In genomic region chr9:37197158-37198033, GRCh38 we compare ENCODE assay signal across 8 cellular contexts.
DNase-seq lines count a peak whose midpoint lies in the region; ATAC-seq and TF ChIP-seq lines count a peak whose summit lies in the region.

No MANE protein-coding gene starts in this region.

- H3K9me3 Mint-ChIP-seq in activated naive CD8-positive, alpha-beta T cell (ENCODE audit: low read depth), result no peaks in the 10 kb centered on the region

- H3K79me2 ChIP-seq in MM.1S (ENCODE audit: low read length), result peaks cover 12% of the 10 kb centered on the region; the same call in 1 of the 2 replicates

- H3K36me3 Mint-ChIP-seq in activated naive CD8-positive, alpha-beta T cell, result peaks cover 29% of the 10 kb centered on the region

- peak; percentile 58 for ATAC-seq in GM21360 (IDR thresholded peaks at IDR 0.05; ENCODE audit: unreplicated experiment)

- H3K4me2 ChIP-seq in MM.1S (ENCODE audit: low read depth, low read length), result peak overlapping the region; percentile 74

- H3F3A ChIP-seq in MM.1S (ENCODE audit: insufficient read depth, low read length), result peaks cover 27% of the 10 kb centered on the region

- peak overlapping the region; percentile 60 for H3K4me3 Mint-ChIP-seq in activated naive CD8-positive, alpha-beta T cell

- no peaks in the 10 kb centered on the region for H3K9me2 ChIP-seq in MM.1S (replicated peaks; ENCODE audit: insufficient read depth, low read length)

- no peak for TF ChIP-seq CTCF in MM.1S (IDR thresholded peaks at IDR 0.05; ENCODE audit: low read length)
- no peak for TF ChIP-seq CTCF in tibial artery (IDR thresholded peaks at IDR 0.05)

- H3K4me1 ChIP-seq in MM.1S (ENCODE audit: low read length) (peaks cover 33% of the 10 kb centered on the region), tibial artery (peaks cover 0 to 18% (median 2%) of the 10 kb centered on the region in 4 donors)

- H4K20me1 ChIP-seq in MM.1S (ENCODE audit: insufficient read depth, low read length), result no peaks in the 10 kb centered on the region

- H3K4me3 ChIP-seq in MM.1S (ENCODE audit: low read length) (peak overlapping the region; percentile 16), tibial artery (no peak overlapping the region)

- peak overlapping the region; percentile 95 for H3K27ac Mint-ChIP-seq in activated naive CD8-positive, alpha-beta T cell

- peaks cover 72% of the 10 kb centered on the region for H3K4me1 Mint-ChIP-seq in activated naive CD8-positive, alpha-beta T cell (ENCODE audit: low read depth)

- H3K36me3 ChIP-seq in MM.1S (replicated peaks; ENCODE audit: insufficient read depth, low read length) (no peaks in the 10 kb centered on the region), tibial artery (peaks cover 0 to 4% (median 0%) of the 10 kb centered on the region in 3 donors)

- peak; percentile 76 for DNase-seq in D341Med (ENCODE audit: low spot score)
- peak; percentile 71 for DNase-seq in MM.1S
- DNase-seq in pons (ENCODE audit: low spot score), result peak; percentile 10
- DNase-seq in caudate nucleus (lab: John Stamatoyannopoulos, UW), result no peak
- no peak for DNase-seq in ecto neural progenitor cell (ENCODE audit: low spot score)
- no peak for DNase-seq in tibial artery

- H2AFZ ChIP-seq in MM.1S (ENCODE audit: low read length), result 0 out of 2 replicates have a peak overlapping the region, but pooled peaks have one; percentile 0

- H3K27ac ChIP-seq in MM.1S (ENCODE audit: low read length) (peak overlapping the region; percentile 82), caudate nucleus (ENCODE audit: low read depth, low read length) (no peak overlapping the region), tibial artery (no peak overlapping the region)

- H3K9me3 ChIP-seq in MM.1S (replicated peaks; ENCODE audit: insufficient read depth, low read length) (no peaks in the 10 kb centered on the region), tibial artery (no peaks in the 10 kb centered on the region)

- intact Hi-C loops in tibial artery (cut with DNase I; ENCODE audit: low total_unique reads), result no loop called here

- H3K27me3 ChIP-seq in MM.1S (replicated peaks; ENCODE audit: insufficient read depth, low read length) (no peaks in the 10 kb centered on the region), tibial artery (no peaks in the 10 kb centered on the region)

- H3K27me3 Mint-ChIP-seq in activated naive CD8-positive, alpha-beta T cell, result no peaks in the 10 kb centered on the region

- peak overlapping the region; percentile 24 for H3K9ac ChIP-seq in MM.1S (ENCODE audit: low read length)

Comparison
In these comparisons a context has a peak if more than half of its experiments do, and no peak if none do; other contexts are left out.
1. DNase-seq: peak in D341Med (single experiment), MM.1S (single experiment) and pons (single experiment); none in caudate nucleus (0 of 61), ecto neural progenitor cell (single experiment) and tibial artery (0 of 2).